1 cellular context compared by ENCODE assay signal in the genomic region with DNA sequence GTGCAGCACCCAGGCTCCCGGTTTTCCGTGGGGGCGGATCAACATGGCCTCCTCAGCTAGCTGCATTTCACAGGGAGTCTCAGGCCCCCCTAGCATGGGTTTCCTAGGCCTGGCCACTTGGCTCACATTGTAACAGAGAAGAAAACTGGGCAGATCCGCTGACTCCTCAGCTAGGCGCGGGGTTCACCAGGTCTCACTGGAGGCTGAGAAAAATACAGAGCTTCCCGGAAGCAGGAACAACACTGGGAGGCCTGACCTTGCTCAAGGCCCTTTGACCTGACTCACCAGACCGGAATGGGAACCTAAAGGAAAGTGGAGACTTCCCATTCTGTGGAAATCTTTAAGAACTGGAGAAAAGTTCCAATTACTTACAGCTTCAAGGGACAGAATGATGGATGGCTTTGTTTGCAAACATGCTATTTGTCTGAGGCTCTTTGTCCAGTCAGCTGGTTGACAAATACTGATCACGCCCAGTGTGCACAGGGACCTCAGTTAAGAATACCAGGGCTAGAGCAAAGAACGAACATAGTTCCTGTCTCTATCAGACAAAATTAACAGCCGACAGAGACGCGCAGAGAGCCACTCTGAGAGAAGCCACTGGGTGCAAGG.
TF ChIP-seq lines count a peak whose summit lies in the region.

No MANE protein-coding gene starts in this region.

TF ChIP-seq in GM23338, 12 proteins besides CTCF, POLR2A, EP300 and RAD21 (continued from another document):
- TF ChIP-seq, protein P1, sequence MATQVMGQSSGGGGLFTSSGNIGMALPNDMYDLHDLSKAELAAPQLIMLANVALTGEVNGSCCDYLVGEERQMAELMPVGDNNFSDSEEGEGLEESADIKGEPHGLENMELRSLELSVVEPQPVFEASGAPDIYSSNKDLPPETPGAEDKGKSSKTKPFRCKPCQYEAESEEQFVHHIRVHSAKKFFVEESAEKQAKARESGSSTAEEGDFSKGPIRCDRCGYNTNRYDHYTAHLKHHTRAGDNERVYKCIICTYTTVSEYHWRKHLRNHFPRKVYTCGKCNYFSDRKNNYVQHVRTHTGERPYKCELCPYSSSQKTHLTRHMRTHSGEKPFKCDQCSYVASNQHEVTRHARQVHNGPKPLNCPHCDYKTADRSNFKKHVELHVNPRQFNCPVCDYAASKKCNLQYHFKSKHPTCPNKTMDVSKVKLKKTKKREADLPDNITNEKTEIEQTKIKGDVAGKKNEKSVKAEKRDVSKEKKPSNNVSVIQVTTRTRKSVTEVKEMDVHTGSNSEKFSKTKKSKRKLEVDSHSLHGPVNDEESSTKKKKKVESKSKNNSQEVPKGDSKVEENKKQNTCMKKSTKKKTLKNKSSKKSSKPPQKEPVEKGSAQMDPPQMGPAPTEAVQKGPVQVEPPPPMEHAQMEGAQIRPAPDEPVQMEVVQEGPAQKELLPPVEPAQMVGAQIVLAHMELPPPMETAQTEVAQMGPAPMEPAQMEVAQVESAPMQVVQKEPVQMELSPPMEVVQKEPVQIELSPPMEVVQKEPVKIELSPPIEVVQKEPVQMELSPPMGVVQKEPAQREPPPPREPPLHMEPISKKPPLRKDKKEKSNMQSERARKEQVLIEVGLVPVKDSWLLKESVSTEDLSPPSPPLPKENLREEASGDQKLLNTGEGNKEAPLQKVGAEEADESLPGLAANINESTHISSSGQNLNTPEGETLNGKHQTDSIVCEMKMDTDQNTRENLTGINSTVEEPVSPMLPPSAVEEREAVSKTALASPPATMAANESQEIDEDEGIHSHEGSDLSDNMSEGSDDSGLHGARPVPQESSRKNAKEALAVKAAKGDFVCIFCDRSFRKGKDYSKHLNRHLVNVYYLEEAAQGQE (IDR thresholded peaks at IDR 0.05; ENCODE audit: unreplicated experiment), result no peak
- no peak for TF ChIP-seq JUNB (IDR thresholded peaks at IDR 0.05; ENCODE audit: unreplicated experiment)
- TF ChIP-seq ETS1 (IDR thresholded peaks at IDR 0.05), result no peak
- TF ChIP-seq EZH2 (IDR thresholded peaks at IDR 0.05; ENCODE audit: low read depth, unreplicated experiment), result no peak
- no peak for TF ChIP-seq POLR2AphosphoS5 (IDR thresholded peaks at IDR 0.05; ENCODE audit: low read depth)
- TF ChIP-seq CREB1 (CRISPR knock-in tag; IDR thresholded peaks at IDR 0.05; ENCODE audit: low read depth), result no peak
- no peak for TF ChIP-seq ZNF462 (CRISPR knock-in tag; IDR thresholded peaks at IDR 0.05)
TF ChIP-seq in GM23338: peak in this region for 0.
